ENCODE assay signal across 28 cellular contexts in genomic region chr5:150655221-150655620, GRCh38. TPM values are rescaled to one million over a fixed set of nuclear protein-coding genes. Genes with fewer than 3 reads are reported as not detected.
DNase-seq lines count a peak whose midpoint lies in the region; ATAC-seq and TF ChIP-seq lines count a peak whose summit lies in the region.
"Had no signal": no experiment of that assay in that cellular context is flagged by ENCODE, and none has a peak within 500 bp of the region (broad histone marks: within the 10 kb centered on the region; RNA-seq: fewer than 3 reads in every experiment).

No MANE protein-coding gene starts in this region.

- H3K36me3 ChIP-seq in tibial artery, result peaks cover 0 to 13% (median 12%) of the 10 kb centered on the region in 3 donors
- H3K36me3 ChIP-seq: transverse colon had no signal

- H3K27ac Mint-ChIP-seq in effector memory CD8-positive, alpha-beta T cell, result no peak overlapping the region
- no peak overlapping the region for H3K27ac Mint-ChIP-seq in neural crest cell (ENCODE audit: unreplicated experiment)
- H3K27ac Mint-ChIP-seq: activated naive CD8-positive, alpha-beta T cell treated with anti-CD3 and anti-CD28 coated beads, Interleukin-2, amount 50 U/mL, for 24 hours; GM23338 had no signal

- peak; percentile 46 for DNase-seq in left cardiac atrium
- no peak for DNase-seq in Right ventricle myocardium superior
- no peak for DNase-seq in effector memory CD8-positive, alpha-beta T cell
- no peak for DNase-seq in neural crest cell (ENCODE audit: low read depth, low spot score)
- DNase-seq in tibial artery, result no peak
- DNase-seq in SW480 (ENCODE audit: low spot score), result no peak
- DNase-seq in T-helper 2 cell, result no peak
- no peak for DNase-seq in HuH-7 (ENCODE audit: low spot score)
- DNase-seq: activated CD4-positive, alpha-beta T cell treated with anti-CD3 and anti-CD28 coated beads for 48 hours; activated gamma-delta T cell; activated naive CD8-positive, alpha-beta T cell treated with anti-CD3 and anti-CD28 coated beads, Interleukin-2, amount 50 U/mL, for 24 hours; activated T-cell treated with anti-CD3 and anti-CD28 coated beads, Interleukin-2, amount 50 U/mL, for 24 hours; CD4-positive, alpha-beta memory T cell; cerebellar nuclear complex; DMS 273 treated with DMSO at 0.1 percent for 48 hours; kidney glomerular epithelial cell; NCI-H1105; NCI-H2029; NCI-H226; NCI-H69; RPMI8226; spleen; transverse colon had no signal

- H3K9me3 ChIP-seq in tibial artery, result no peaks in the 10 kb centered on the region
- H3K9me3 ChIP-seq: A549, spleen, transverse colon had no signal

- H3K4me1 ChIP-seq in tibial artery, result peaks cover 0 to 74% (median 56%) of the 10 kb centered on the region in 4 donors

- no peak overlapping the region for H3K4me3 ChIP-seq in tibial artery
- H3K4me3 ChIP-seq: A549, transverse colon had no signal

- no peak for ATAC-seq in left cardiac atrium
- no peak for ATAC-seq in Right ventricle myocardium superior (ENCODE audit: poor library complexity)
- no peak for ATAC-seq in effector memory CD8-positive, alpha-beta T cell (replicated peaks)
- ATAC-seq: A549; activated naive CD8-positive, alpha-beta T cell treated with anti-CD3 and anti-CD28 coated beads, Interleukin-2, amount 50 U/mL, for 24 hours had no signal

- H3K36me3 Mint-ChIP-seq in effector memory CD8-positive, alpha-beta T cell (ENCODE audit: insufficient read depth), result no peaks in the 10 kb centered on the region
- H3K36me3 Mint-ChIP-seq in neural crest cell (ENCODE audit: low read depth), result no peaks in the 10 kb centered on the region
- H3K36me3 Mint-ChIP-seq: CD4-positive, alpha-beta memory T cell had no signal

- peak overlapping the region; percentile 81 for H3K27ac ChIP-seq in tibial artery
- H3K27ac ChIP-seq: SK-N-MC, VCaP had no signal

- H3K27me3 ChIP-seq in tibial artery, result no peaks in the 10 kb centered on the region
- H3K27me3 ChIP-seq: dorsolateral prefrontal cortex, spleen, transverse colon had no signal

- TF ChIP-seq CTCF in neural crest cell (conservative IDR thresholded peaks at IDR 0.05) (no peak), tibial artery (IDR thresholded peaks at IDR 0.05) (no peak)

- intact Hi-C loops in left cardiac atrium (cut with DNase I) (loop anchor here in 1 of 2 donors (5.0 kb wide), 1 partner anchor 93 kb away; no protein-coding TSS in a partner anchor), Right ventricle myocardium superior (cut with DNase I) (loop anchor here (5.0 kb wide), 1 partner anchor 68 kb away; no protein-coding TSS in a partner anchor), tibial artery (cut with DNase I; ENCODE audit: low total_unique reads) (loop anchor here (10.0 kb wide), 1 partner anchor 200 kb away; no protein-coding TSS in a partner anchor)

- peaks cover 7 to 8% of the 10 kb centered on the region in 2 donors for H3K4me1 Mint-ChIP-seq in effector memory CD8-positive, alpha-beta T cell (ENCODE audit: low read depth in 2 of 2)
- H3K4me1 Mint-ChIP-seq in neural crest cell, result peaks cover 30% of the 10 kb centered on the region

- peak overlapping the region; percentile 77 for H3K4me3 Mint-ChIP-seq in effector memory CD8-positive, alpha-beta T cell
- peak overlapping the region; percentile 12 for H3K4me3 Mint-ChIP-seq in neural crest cell

- peaks cover 0 to 5% of the 10 kb centered on the region in 2 donors for H3K27me3 Mint-ChIP-seq in effector memory CD8-positive, alpha-beta T cell
- peaks cover 3% of the 10 kb centered on the region for H3K27me3 Mint-ChIP-seq in neural crest cell (ENCODE audit: low read depth)
- H3K27me3 Mint-ChIP-seq: activated T-cell treated with anti-CD3 and anti-CD28 coated beads, Interleukin-2, amount 50 U/mL, for 24 hours; CD4-positive, alpha-beta memory T cell had no signal

- H3K9me3 Mint-ChIP-seq in effector memory CD8-positive, alpha-beta T cell, result no peaks in the 10 kb centered on the region
- no peaks in the 10 kb centered on the region for H3K9me3 Mint-ChIP-seq in neural crest cell
- H3K9me3 Mint-ChIP-seq: activated naive CD8-positive, alpha-beta T cell treated with anti-CD3 and anti-CD28 coated beads, Interleukin-2, amount 50 U/mL, for 24 hours; activated T-cell treated with anti-CD3 and anti-CD28 coated beads, Interleukin-2, amount 50 U/mL, for 24 hours; GM23338 had no signal

RNA-seq across cellular contexts. Expression of gene MYOZ3, which starts 5.8 kb away (rescaled TPM):
- 1 to 10 TPM; 2.9 to 3.0 TPM for total RNA-seq in left cardiac atrium
- 4.0 TPM for total RNA-seq in Right ventricle myocardium superior
- 2.6 and 3.2 TPM in 2 replicates for total RNA-seq in neural crest cell
- total RNA-seq: CD4-positive, alpha-beta memory T cell; transverse colon had no signal

RNA-seq across cellular contexts. Expression of gene SYNPO, which starts 14.8 kb away (rescaled TPM):
- total RNA-seq in left cardiac atrium (100 to 1,000 TPM; 503 to 769 TPM), Right ventricle myocardium superior (645 TPM), neural crest cell (1.5 TPM in 2 replicates)

RNA-seq across cellular contexts. Expression of gene RBM22, which starts 45.6 kb away (rescaled TPM):
- total RNA-seq in left cardiac atrium (10 to 100 TPM; 27.2 to 28.2 TPM), Right ventricle myocardium superior (26.9 TPM), neural crest cell (64.6 and 65.2 TPM in 2 replicates)

Comparison
In these comparisons a context has a peak if more than half of its experiments do, and no peak if none do; other contexts are left out.
1. RNA of gene SYNPO, which starts 14.8 kb away (total RNA-seq): 503 to 769 TPM in left cardiac atrium and 645 TPM in Right ventricle myocardium superior (single experiment); 1.5 TPM in neural crest cell; every median in the first group is over 100 times any median in the second.